Comparison of ENCODE assay signal across 8 cellular contexts in the genomic region with DNA sequence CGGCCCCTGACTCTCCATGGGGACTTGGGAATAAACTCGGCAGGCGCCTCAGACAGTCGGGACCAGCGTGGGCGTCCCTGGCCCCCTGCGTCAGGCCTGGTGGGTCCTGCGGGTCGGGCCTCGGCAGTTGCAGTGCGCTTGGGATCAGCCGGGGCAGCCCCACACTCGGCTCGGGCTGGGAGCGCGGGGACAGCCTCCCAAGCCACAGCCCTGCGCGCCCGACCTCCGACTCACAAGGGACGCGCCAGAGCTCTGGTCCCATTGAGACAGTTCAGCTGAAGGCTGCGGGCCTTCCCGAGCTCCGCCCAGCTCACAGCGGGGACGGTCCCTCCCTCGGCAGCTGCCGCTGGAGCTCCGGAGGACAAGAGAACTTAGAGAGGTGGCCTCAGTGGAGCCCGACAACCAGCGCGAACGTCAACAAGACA. TPM values are rescaled to one million over a fixed set of nuclear protein-coding genes. Genes with fewer than 3 reads are reported as not detected.
DNase-seq lines count a peak whose midpoint lies in the region; ATAC-seq, FAIRE-seq and TF ChIP-seq lines count a peak whose summit lies in the region.

No MANE protein-coding gene starts in this region.

- H3K4me3 ChIP-seq in AG09309 (ENCODE audit: control insufficient read depth, low read depth, low read length) (peak overlapping the region; percentile 32), endothelial cell of umbilical vein (replicated peaks in 1 of 3; ENCODE audit: insufficient read depth in 1 of 3, low read depth in 1 of 3, low read length in 3 of 3) (no peak overlapping the region)

- TF ChIP-seq CTCF in AG09309 (IDR thresholded peaks at IDR 0.05; ENCODE audit: control insufficient read depth, insufficient read depth, low read depth, low read length, missing control alignments) (no peak), H9 (conservative IDR thresholded peaks at IDR 0.05) (no peak), endothelial cell of umbilical vein (IDR thresholded peaks at IDR 0.05; ENCODE audit: extremely low read depth in 1 of 2, insufficient read depth in 1 of 2, low read depth in 1 of 2, low read length in 2 of 2) (no peak)

- no CpG with 5 or more reads among the region's 34 CpGs for WGBS in H9 (ENCODE audit: extremely low coverage, insufficient read length, low lambda C conversion rate)

- in situ Hi-C loops in G401 (cut with HindIII; ENCODE audit: low sequenced_read_pairs), result no loop called here

- H4K91ac ChIP-seq in H9 (ENCODE audit: insufficient read length, low read depth, low read length), result no peak overlapping the region

- intact Hi-C loops in endothelial cell of umbilical vein (cut with micrococcal nuclease), result no loop called here

- H3K9ac ChIP-seq in H9 (ENCODE audit: extremely low read depth, insufficient read length, low read length) (no peak overlapping the region), endothelial cell of umbilical vein (replicated peaks; ENCODE audit: extremely low read depth, insufficient read depth, low read length) (no peak overlapping the region)

- no peak overlapping the region for H3T11ph ChIP-seq in H9 (ENCODE audit: low read length)

- no peak overlapping the region for H2AK5ac ChIP-seq in H9 (ENCODE audit: insufficient read length, low read length)

- H3K27ac ChIP-seq in H9 (ENCODE audit: insufficient read length, low read depth, low read length) (no peak overlapping the region), endothelial cell of umbilical vein (ENCODE audit: insufficient read depth, low read depth, low read length) (no peak overlapping the region)

- no peak for DNase-seq in AG09309 (ENCODE audit: low read depth)
- peak; percentile 24 for DNase-seq in H9
- no peak for DNase-seq in endothelial cell of umbilical vein (ENCODE audit: low read depth, low spot score)
- DNase-seq in natural killer cell treated with Interleukin-12 subunit alpha and Interleukin-12 subunit beta and Interleukin-15 and Interleukin-18, amount 100 ng/mL, for 72 hours (ENCODE audit: low spot score), result no peak
- no peak for DNase-seq in G401 (ENCODE audit: low spot score)
- no peak for DNase-seq in NOMO-1 treated with DMSO at 0.1 percent for 48 hours (lab: John Stamatoyannopoulos, UW; ENCODE audit: unreplicated experiment)
- DNase-seq in putamen (ENCODE audit: low spot score), result no peak
- DNase-seq in NCI-H2196 (lab: John Stamatoyannopoulos, UW; ENCODE audit: unreplicated experiment), result no peak

- no peak overlapping the region for H2BK12ac ChIP-seq in H9 (ENCODE audit: insufficient read length, low read depth, low read length)

- dilution Hi-C loops in endothelial cell of umbilical vein (cut with MboI; ENCODE audit: extremely low pct_ligation_motif_present, low sequenced_read_pairs), result no loop called here

- H3K4me2 ChIP-seq in H9 (ENCODE audit: insufficient read depth, insufficient read length, low read length) (no peak overlapping the region), endothelial cell of umbilical vein (ENCODE audit: insufficient read depth, low read length) (no peak overlapping the region)

- H3K23ac ChIP-seq in H9 (ENCODE audit: insufficient read length, low read depth, low read length), result no peak overlapping the region

- no peaks in the 10 kb centered on the region for H3K9me1 ChIP-seq in endothelial cell of umbilical vein (replicated peaks; ENCODE audit: control insufficient read depth, extremely low read depth, insufficient read depth, low read length)

- no peak overlapping the region for H2BK120ac ChIP-seq in H9 (ENCODE audit: low read depth, low read length, poor library complexity, severe bottlenecking)

- CTCF ChIA-PET in endothelial cell of umbilical vein (lab: Charles Lee), result no interaction called here

- peak in 1 of 2 donors; percentile 54 for ATAC-seq in natural killer cell treated with Interleukin-12 subunit alpha and Interleukin-12 subunit beta and Interleukin-15 and Interleukin-18, amount 100 ng/mL, for 72 hours

- no peak overlapping the region for H2BK5ac ChIP-seq in H9 (ENCODE audit: insufficient read length, low read length)

- H3K79me2 ChIP-seq in H9 (ENCODE audit: insufficient read depth, low read length), result peaks cover 4% of the 10 kb centered on the region; the same call in 1 of the 2 replicates
- no peaks in the 10 kb centered on the region for H3K79me2 ChIP-seq in endothelial cell of umbilical vein (ENCODE audit: control insufficient read depth, insufficient read depth, low read length)

- H3K36me3 Mint-ChIP-seq in H9 (ENCODE audit: insufficient read depth in 1 of 3, low read depth in 3 of 3), result peaks cover 11 to 21% (median 13%) of the 10 kb centered on the region in 3 experiments
- peaks cover 21% of the 10 kb centered on the region for H3K36me3 Mint-ChIP-seq in natural killer cell treated with Interleukin-12 subunit alpha and Interleukin-12 subunit beta and Interleukin-15 and Interleukin-18, amount 100 ng/mL, for 72 hours

- H3K27me3 Mint-ChIP-seq in H9 (ENCODE audit: low read depth), result peaks cover 6% of the 10 kb centered on the region
- peaks cover 26 to 32% of the 10 kb centered on the region in 2 donors for H3K27me3 Mint-ChIP-seq in natural killer cell treated with Interleukin-12 subunit alpha and Interleukin-12 subunit beta and Interleukin-15 and Interleukin-18, amount 100 ng/mL, for 72 hours

- H4K20me1 ChIP-seq in H9 (ENCODE audit: control insufficient read depth, insufficient read depth, insufficient read length) (no peaks in the 10 kb centered on the region), endothelial cell of umbilical vein (replicated peaks; ENCODE audit: control insufficient read depth, extremely low read depth, insufficient read depth, low read length) (no peaks in the 10 kb centered on the region)

- H3K79me1 ChIP-seq in H9 (ENCODE audit: insufficient read depth, low read depth, low read length, poor library complexity, severe bottlenecking), result no peaks in the 10 kb centered on the region

- H3K23me2 ChIP-seq in H9 (ENCODE audit: insufficient read length, low read depth, low read length, poor library complexity, severe bottlenecking), result no peaks in the 10 kb centered on the region

- no peaks in the 10 kb centered on the region for H3K4me1 ChIP-seq in H9 (ENCODE audit: insufficient read depth, low read length)
- peaks cover 6% of the 10 kb centered on the region for H3K4me1 ChIP-seq in endothelial cell of umbilical vein (ENCODE audit: control insufficient read depth, extremely low read depth, insufficient read depth, low read length)

- H3K27me3 ChIP-seq in H9 (ENCODE audit: insufficient read depth, low read length), result no peaks in the 10 kb centered on the region
- H3K27me3 ChIP-seq in endothelial cell of umbilical vein (ENCODE audit: control insufficient read depth in 2 of 2, insufficient read depth in 2 of 2, low read length in 2 of 2), result no peaks in the 10 kb centered on the region

- H3K4me3 Mint-ChIP-seq in H9, result no peak overlapping the region
- peak overlapping the region; percentile 45 for H3K4me3 Mint-ChIP-seq in natural killer cell treated with Interleukin-12 subunit alpha and Interleukin-12 subunit beta and Interleukin-15 and Interleukin-18, amount 100 ng/mL, for 72 hours

- peaks cover 51 to 77% of the 10 kb centered on the region in 2 experiments for H3K9me3 Mint-ChIP-seq in H9
- peaks cover 6% of the 10 kb centered on the region for H3K9me3 Mint-ChIP-seq in natural killer cell treated with Interleukin-12 subunit alpha and Interleukin-12 subunit beta and Interleukin-15 and Interleukin-18, amount 100 ng/mL, for 72 hours

- no peak for TF ChIP-seq POLR2A in endothelial cell of umbilical vein (IDR thresholded peaks at IDR 0.05; ENCODE audit: low read depth, low read length)

- H3K36me3 ChIP-seq in endothelial cell of umbilical vein (ENCODE audit: control insufficient read depth in 2 of 2, extremely low read depth in 1 of 2, insufficient read depth in 2 of 2, low read length in 2 of 2), result no peaks in the 10 kb centered on the region

- no peak overlapping the region for H2AFZ ChIP-seq in H9 (ENCODE audit: low read length)
- H2AFZ ChIP-seq in endothelial cell of umbilical vein (ENCODE audit: low read depth, low read length), result no peak overlapping the region

- peaks cover 0 to 2% of the 10 kb centered on the region in 2 experiments; a peak in 1 of 4 replicates for H3K4me1 Mint-ChIP-seq in H9
- H3K4me1 Mint-ChIP-seq in natural killer cell treated with Interleukin-12 subunit alpha and Interleukin-12 subunit beta and Interleukin-15 and Interleukin-18, amount 100 ng/mL, for 72 hours (ENCODE audit: low read depth in 2 of 2), result peaks cover 3 to 6% of the 10 kb centered on the region in 2 donors

- H2BK20ac ChIP-seq in H9 (ENCODE audit: low read depth, low read length, poor library complexity, severe bottlenecking), result no peak overlapping the region

- no peak overlapping the region for H3K56ac ChIP-seq in H9 (ENCODE audit: insufficient read length, low read depth, low read length)

- H3K27ac Mint-ChIP-seq in H9, result no peak overlapping the region
- H3K27ac Mint-ChIP-seq in natural killer cell treated with Interleukin-12 subunit alpha and Interleukin-12 subunit beta and Interleukin-15 and Interleukin-18, amount 100 ng/mL, for 72 hours, result no peak overlapping the region

- H3K4ac ChIP-seq in H9 (ENCODE audit: low read depth, low read length), result no peak overlapping the region

- no peak overlapping the region for H2BK15ac ChIP-seq in H9 (ENCODE audit: low read depth, low read length)

- H3K14ac ChIP-seq in H9 (ENCODE audit: insufficient read depth, low read length), result no peak overlapping the region

- FAIRE-seq in endothelial cell of umbilical vein (lab: Jason Lieb, UNC), result peak; percentile 100

- no peak overlapping the region for H4K8ac ChIP-seq in H9 (replicated peaks; ENCODE audit: insufficient read length, low read depth, low read length)

- H3K18ac ChIP-seq in H9 (ENCODE audit: insufficient read length, low read depth, low read length), result no peak overlapping the region

- POLR2A ChIA-PET in endothelial cell of umbilical vein (lab: Charles Lee), result no interaction called here

- no peak overlapping the region for H4K5ac ChIP-seq in H9 (ENCODE audit: insufficient read length, low read depth, low read length)

- H3K9me3 ChIP-seq in H9 (ENCODE audit: control insufficient read depth, low read depth, low read length), result peaks cover 30% of the 10 kb centered on the region
- H3K9me3 ChIP-seq in endothelial cell of umbilical vein (replicated peaks; ENCODE audit: control insufficient read depth, insufficient read depth, low read length), result peaks cover 6% of the 10 kb centered on the region

- no TSS peak for BruUV-seq in endothelial cell of umbilical vein (replicated peaks; lab: Mats Ljungman, UMichigan)

RNA-seq across cellular contexts. Expression of gene ZNF730, which starts 45.7 kb away (rescaled TPM):
- 19.7 and 21.4 TPM in 2 replicates for total RNA-seq in H9 (2021)
- 3.0 and 4.2 TPM in 2 replicates for total RNA-seq in endothelial cell of umbilical vein
- polyA plus RNA-seq in endothelial cell of umbilical vein, result 0.39 and 0.76 TPM in 2 replicates
- polyA plus RNA-seq in endothelial cell of umbilical vein (2011; cell fraction: cytosol; rRNA removed), result 0.56 and 0.61 TPM in 2 replicates
- polyA plus RNA-seq in endothelial cell of umbilical vein (2011; cell fraction: nucleus; rRNA removed), result 3.0 and 3.3 TPM in 2 replicates
- 0.16 and 0.59 TPM in 2 replicates for polyA plus RNA-seq in endothelial cell of umbilical vein (2012)
- polyA minus RNA-seq in endothelial cell of umbilical vein, result 0.40 and 0.90 TPM in 2 replicates
- polyA minus RNA-seq in endothelial cell of umbilical vein (2011; cell fraction: cytosol; rRNA and poly(A)+ RNA removed), result not detected
- polyA minus RNA-seq in endothelial cell of umbilical vein (2011; cell fraction: nucleus; rRNA and poly(A)+ RNA removed), result 1.6 and 3.6 TPM in 2 replicates
- total RNA-seq in natural killer cell treated with Interleukin-12 subunit alpha and Interleukin-12 subunit beta and Interleukin-15 and Interleukin-18, amount 100 ng/mL, for 72 hours, result 1 to 10 TPM in 1 of 2 donors, under 1 TPM in 1; 1.00 to 1.3 TPM
- 4.3 TPM in 2 replicates for total RNA-seq in G401 (2014; rRNA removed; shearing (Covaris generic))
